ENCODE assay signal across 1 cellular context in the genomic region with DNA sequence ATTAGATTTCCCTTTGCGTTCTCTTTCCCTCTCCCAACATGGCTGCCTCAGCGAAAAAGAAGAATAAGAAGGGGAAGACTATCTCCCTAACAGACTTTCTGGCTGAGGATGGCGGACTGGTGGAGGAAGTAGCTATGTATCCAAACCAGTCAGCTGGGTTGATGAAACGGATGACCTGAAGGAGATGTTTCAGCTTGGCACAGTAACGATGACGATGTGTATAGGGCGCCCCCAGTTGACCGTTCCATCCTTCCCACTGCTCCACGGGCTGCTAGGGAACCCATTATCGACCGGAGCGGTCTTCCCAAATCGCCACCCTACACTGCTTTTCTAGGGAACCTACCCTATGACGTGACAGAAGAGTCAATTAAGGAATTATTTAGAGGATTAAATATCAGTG.
TF ChIP-seq lines count a peak whose summit lies in the region.

No MANE protein-coding gene starts in this region.

TF ChIP-seq in WTC11, 78 proteins besides CTCF, POLR2A, EP300 and RAD21 (continued from another document):
- TF ChIP-seq ATF2 (CRISPR knock-in tag; IDR thresholded peaks at IDR 0.05; ENCODE audit: borderline replicate concordance, low read depth) = no peak
- TF ChIP-seq NFYB (CRISPR knock-in tag; conservative IDR thresholded peaks at IDR 0.05; ENCODE audit: low read depth) = no peak
- TF ChIP-seq ETV6 (CRISPR knock-in tag; IDR thresholded peaks at IDR 0.05) = no peak
- no peak for TF ChIP-seq ZNF263 (CRISPR knock-in tag; IDR thresholded peaks at IDR 0.05; ENCODE audit: low read depth)
- TF ChIP-seq TEAD4 (CRISPR knock-in tag; IDR thresholded peaks at IDR 0.05) = no peak
- TF ChIP-seq ATF1 (CRISPR knock-in tag; IDR thresholded peaks at IDR 0.05) = no peak
- TF ChIP-seq, protein P1, sequence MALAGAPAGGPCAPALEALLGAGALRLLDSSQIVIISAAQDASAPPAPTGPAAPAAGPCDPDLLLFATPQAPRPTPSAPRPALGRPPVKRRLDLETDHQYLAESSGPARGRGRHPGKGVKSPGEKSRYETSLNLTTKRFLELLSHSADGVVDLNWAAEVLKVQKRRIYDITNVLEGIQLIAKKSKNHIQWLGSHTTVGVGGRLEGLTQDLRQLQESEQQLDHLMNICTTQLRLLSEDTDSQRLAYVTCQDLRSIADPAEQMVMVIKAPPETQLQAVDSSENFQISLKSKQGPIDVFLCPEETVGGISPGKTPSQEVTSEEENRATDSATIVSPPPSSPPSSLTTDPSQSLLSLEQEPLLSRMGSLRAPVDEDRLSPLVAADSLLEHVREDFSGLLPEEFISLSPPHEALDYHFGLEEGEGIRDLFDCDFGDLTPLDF (CRISPR knock-in tag; IDR thresholded peaks at IDR 0.05) = no peak
- TF ChIP-seq NFE2L1 (CRISPR knock-in tag; IDR thresholded peaks at IDR 0.05) = no peak
- no peak for TF ChIP-seq ZNF416 (CRISPR knock-in tag; IDR thresholded peaks at IDR 0.05)
- no peak for TF ChIP-seq PREB (CRISPR knock-in tag; IDR thresholded peaks at IDR 0.05; ENCODE audit: borderline replicate concordance)
- no peak for TF ChIP-seq CBFB (CRISPR knock-in tag; IDR thresholded peaks at IDR 0.05; ENCODE audit: low read depth)
- TF ChIP-seq, protein P2, sequence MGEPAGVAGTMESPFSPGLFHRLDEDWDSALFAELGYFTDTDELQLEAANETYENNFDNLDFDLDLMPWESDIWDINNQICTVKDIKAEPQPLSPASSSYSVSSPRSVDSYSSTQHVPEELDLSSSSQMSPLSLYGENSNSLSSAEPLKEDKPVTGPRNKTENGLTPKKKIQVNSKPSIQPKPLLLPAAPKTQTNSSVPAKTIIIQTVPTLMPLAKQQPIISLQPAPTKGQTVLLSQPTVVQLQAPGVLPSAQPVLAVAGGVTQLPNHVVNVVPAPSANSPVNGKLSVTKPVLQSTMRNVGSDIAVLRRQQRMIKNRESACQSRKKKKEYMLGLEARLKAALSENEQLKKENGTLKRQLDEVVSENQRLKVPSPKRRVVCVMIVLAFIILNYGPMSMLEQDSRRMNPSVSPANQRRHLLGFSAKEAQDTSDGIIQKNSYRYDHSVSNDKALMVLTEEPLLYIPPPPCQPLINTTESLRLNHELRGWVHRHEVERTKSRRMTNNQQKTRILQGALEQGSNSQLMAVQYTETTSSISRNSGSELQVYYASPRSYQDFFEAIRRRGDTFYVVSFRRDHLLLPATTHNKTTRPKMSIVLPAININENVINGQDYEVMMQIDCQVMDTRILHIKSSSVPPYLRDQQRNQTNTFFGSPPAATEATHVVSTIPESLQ (CRISPR knock-in tag; IDR thresholded peaks at IDR 0.05) = no peak
- TF ChIP-seq SP1 (CRISPR knock-in tag; conservative IDR thresholded peaks at IDR 0.05) = no peak
- no peak for TF ChIP-seq JAZF1 (CRISPR knock-in tag; IDR thresholded peaks at IDR 0.05)
- TF ChIP-seq CREB1 (CRISPR knock-in tag; IDR thresholded peaks at IDR 0.05) = no peak
